8 cellular contexts compared by ENCODE assay signal in the genomic region with DNA sequence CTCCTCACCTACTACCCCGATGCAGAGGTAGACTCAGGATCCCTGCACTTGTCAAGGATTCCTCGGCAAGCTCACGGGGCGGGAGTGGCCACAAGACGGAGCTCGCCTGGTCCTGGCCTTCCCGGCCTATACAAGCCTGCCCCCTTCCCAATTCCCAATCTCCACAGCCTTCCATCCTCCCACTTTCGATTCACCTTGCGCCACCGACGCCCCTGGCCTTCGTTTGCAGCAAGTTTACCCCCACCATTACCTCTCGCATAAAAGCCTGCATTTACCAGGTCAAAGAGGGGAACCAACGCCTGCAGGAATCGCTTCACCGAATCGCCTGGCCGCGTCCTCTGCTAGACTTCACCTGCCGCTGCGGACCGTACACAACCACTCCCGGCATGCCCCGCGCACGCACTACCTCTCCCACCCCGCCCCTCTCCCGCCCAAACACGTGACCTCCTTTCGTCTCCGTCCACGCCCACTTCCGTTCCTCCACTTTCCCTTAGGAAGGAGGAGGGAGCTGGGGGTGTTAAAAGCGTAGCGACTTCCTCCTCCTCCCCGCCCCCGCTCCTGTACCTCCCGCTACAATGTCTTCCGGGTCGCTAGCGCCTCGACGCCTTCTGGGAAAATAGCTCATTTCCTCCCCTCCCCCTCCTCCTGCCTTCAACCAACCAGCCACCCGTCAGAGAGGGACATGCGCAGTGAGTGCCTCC. TPM values are rescaled to one million over a fixed set of nuclear protein-coding genes. Genes with fewer than 3 reads are reported as not detected.
DNase-seq lines count a peak whose midpoint lies in the region; ATAC-seq, FAIRE-seq and TF ChIP-seq lines count a peak whose summit lies in the region.

Gene ORC4 (minus strand): TSS at position 380 of the 701 bp plus-strand sequence. CDS start 44,779 bp downstream, outside the sequence.

- in situ Hi-C loops in HepG2 (cut with HindIII; ENCODE audit: extremely low pct_ligation_motif_present, low pct_unique_long_range_greater_than_20kb): no loop called here

- peak; percentile 94 to 99 for TF ChIP-seq POLR2A in HepG2 (IDR thresholded peaks at IDR 0.05; ENCODE audit: insufficient read depth in 1 of 2, low read depth in 2 of 2, low read length in 2 of 2)

- H3K36me3 Mint-ChIP-seq in CD4-positive, alpha-beta T cell (ENCODE audit: low read depth): peaks cover 34% of the 10 kb centered on the region

- H3K36me3 ChIP-seq in HepG2 (replicated peaks in 1 of 2; ENCODE audit: control insufficient read depth in 1 of 2, insufficient read depth in 2 of 2, low read length in 2 of 2): peaks cover 0 to 5% of the 10 kb centered on the region in 2 experiments; a peak in 1 of 5 replicates

- POLR2A ChIA-PET in CD4-positive, alpha-beta T cell (lab: Charles Lee): interaction anchor here (0.6 to 5.4 kb wide), 24 partner anchors 9 to 1567 kb away, joined by 3 to 106 read pairs (median 4); partner anchors contain the start of genes EPC2, KIF5C and MMADHC
- POLR2A ChIA-PET in HepG2 (lab: Yijun Ruan, JAX): interaction anchor here (0.6 to 2.1 kb wide), 35 partner anchors 9 to 1567 kb away, joined by 3 to 25 read pairs (median 4); partner anchors contain the start of genes ACVR2A and MMADHC

- WGBS in HepG2 (ENCODE audit: low lambda C conversion rate): under 1% methylated on average over 44 of the region's 45 CpGs

- H3K4me3 ChIP-seq in HepG2 (replicated peaks in 1 of 3; ENCODE audit: insufficient read depth in 1 of 3, low read depth in 2 of 3, low read length in 3 of 3): peak within 1 kb of the TSS; percentile 88 to 97 (median 93)

- peak within 1 kb of the TSS; percentile 86 for H3K27ac ChIP-seq in CD4-positive, alpha-beta T cell (ENCODE audit: low read depth, low read length)
- peak within 1 kb of the TSS; percentile 82 for H3K27ac ChIP-seq in HepG2 (ENCODE audit: extremely low read length, insufficient read depth, low read length)

- TF ChIP-seq EP300 in HepG2 (IDR thresholded peaks at IDR 0.05; ENCODE audit: low read depth in 2 of 2, low read length in 2 of 2): peak in 1 of 2 experiments; percentile 64; a peak in 1 of 4 replicates
- TF ChIP-seq EP300 in HepG2 (CRISPR knock-in tag; IDR thresholded peaks at IDR 0.05; ENCODE audit: borderline replicate concordance): peak; percentile 9; the same call in 1 of the 2 replicates

- H3K4me3 Mint-ChIP-seq in CD4-positive, alpha-beta T cell: peak within 1 kb of the TSS; percentile 93

- H4K20me1 ChIP-seq in HepG2 (ENCODE audit: insufficient read depth, low read length): peaks cover 31% of the 10 kb centered on the region

- peak; percentile 90 to 97 (median 96) for DNase-seq in CD4-positive, alpha-beta T cell
- DNase-seq in NCI-H774 (lab: John Stamatoyannopoulos, UW) (peak; percentile 99), dermis microvascular lymphatic vessel endothelial cell (ENCODE audit: low read depth in 2 of 2) (peak; percentile 98 to 100), HepG2 (ENCODE audit: low spot score) (peak; percentile 100)
- DNase-seq in activated CD4-positive, alpha-beta T cell treated with anti-CD3 and anti-CD28 coated beads, Interleukin-2, amount 50 U/mL, for 4 hours: peak; percentile 97 to 98
- peak; percentile 95 for DNase-seq in stimulated activated CD4-positive, alpha-beta T cell treated with anti-CD3 and anti-CD28 coated beads, Interleukin-4, amount 100 ng/mL, for 1 hour

- peak within 1 kb of the TSS; percentile 88 for H3K4me2 ChIP-seq in HepG2 (ENCODE audit: low read depth, low read length)

- no peaks in the 10 kb centered on the region for H3K27me3 Mint-ChIP-seq in CD4-positive, alpha-beta T cell

- peak within 1 kb of the TSS; percentile 87 for H3K27ac Mint-ChIP-seq in CD4-positive, alpha-beta T cell

- intact Hi-C loops in CD4-positive, alpha-beta T cell (cut with DNase I, micrococcal nuclease): loop anchor here (1.0 to 10.0 kb wide), 7 partner anchors 173 to 1567 kb away; partner anchors contain the start of genes KIF5C (in 2 of the 2), ACVR2A (in 1 of the 2) and MMADHC (in 1 of the 2)
- intact Hi-C loops in HepG2 (cut with micrococcal nuclease; ENCODE audit: unreplicated experiment): loop anchor here (1.0 to 5.0 kb wide), 7 partner anchors 94 to 1567 kb away; partner anchors contain the start of genes EPC2 and MMADHC

- H3K9me3 Mint-ChIP-seq in CD4-positive, alpha-beta T cell: no peaks in the 10 kb centered on the region

- peak; percentile 84 for FAIRE-seq in HepG2 (lab: Jason Lieb, UNC)

- peak within 1 kb of the TSS; percentile 88 for H3K9ac ChIP-seq in HepG2 (ENCODE audit: insufficient read depth, low read depth, low read length)

- H3K9me3 ChIP-seq in CD4-positive, alpha-beta T cell (ENCODE audit: control insufficient read depth, low read length): no peaks in the 10 kb centered on the region
- no peaks in the 10 kb centered on the region for H3K9me3 ChIP-seq in HepG2 (ENCODE audit: low read length)

- ATAC-seq in CD4-positive, alpha-beta T cell (ENCODE audit: poor library complexity): peak; percentile 89
- peak; percentile 82 for ATAC-seq in GM19397 (IDR thresholded peaks at IDR 0.05; ENCODE audit: unreplicated experiment)
- peak; percentile 75 for ATAC-seq in HG03571 (IDR thresholded peaks at IDR 0.05; ENCODE audit: unreplicated experiment)
- peak; percentile 89 for ATAC-seq in HepG2

- CTCF ChIA-PET in CD4-positive, alpha-beta T cell (lab: Charles Lee): interaction anchor here (0.8 to 1.9 kb wide), 3 partner anchors 9 to 489 kb away, joined by 3 to 9 read pairs (median 7); no protein-coding TSS in a partner anchor
- CTCF ChIA-PET in HepG2 (lab: Yijun Ruan, JAX; ENCODE audit: low intra/inter-chr PET ratio, low total read pairs): interaction anchor here (1.0 kb wide), 1 partner anchor 83 kb away, joined by 3 read pairs; no protein-coding TSS in a partner anchor

- BruUV-seq in HepG2 (replicated peaks; lab: Mats Ljungman, UMichigan): no TSS peak

- peak within 1 kb of the TSS; percentile 48 for H2AFZ ChIP-seq in HepG2 (ENCODE audit: low read length)

- peaks cover 57% of the 10 kb centered on the region for H3K4me1 ChIP-seq in HepG2 (ENCODE audit: insufficient read depth, low read length)

- peak; percentile 79; the same call in 1 of the 2 replicates for TF ChIP-seq RAD21 in HepG2 (CRISPR knock-in tag; IDR thresholded peaks at IDR 0.05)

- H3K27me3 ChIP-seq in CD4-positive, alpha-beta T cell (ENCODE audit: control insufficient read depth, insufficient read depth, low read length): no peaks in the 10 kb centered on the region
- H3K27me3 ChIP-seq in HepG2 (ENCODE audit: control insufficient read depth in 1 of 2, insufficient read depth in 2 of 2, low read length in 2 of 2): peaks cover 0 to 6% of the 10 kb centered on the region in 2 experiments; a peak in 1 of 5 replicates

- peaks cover 93% of the 10 kb centered on the region for H3K79me2 ChIP-seq in HepG2 (ENCODE audit: insufficient read depth, low read length)

- peaks cover 81% of the 10 kb centered on the region for H3K4me1 Mint-ChIP-seq in CD4-positive, alpha-beta T cell (ENCODE audit: low read depth)

- no peak for TF ChIP-seq CTCF in CD4-positive, alpha-beta T cell (IDR thresholded peaks at IDR 0.05)
- TF ChIP-seq CTCF in HepG2 (CRISPR knock-in tag; IDR thresholded peaks at IDR 0.05): peak; percentile 89

TF ChIP-seq in HepG2, 621 proteins besides CTCF, POLR2A, EP300 and RAD21 (continues in another document):
- TF ChIP-seq BRCA1 (CRISPR knock-in tag; IDR thresholded peaks at IDR 0.05) (peak; percentile 76; the same call in 1 of the 2 replicates), SP140L (CRISPR knock-in tag; IDR thresholded peaks at IDR 0.05; ENCODE audit: borderline replicate concordance) (peak; percentile 84; the same call in 1 of the 2 replicates), ZNF124 (CRISPR knock-in tag; IDR thresholded peaks at IDR 0.05) (peak; percentile 88), ZNF775 (CRISPR knock-in tag; IDR thresholded peaks at IDR 0.05; ENCODE audit: borderline replicate concordance) (peak; percentile 28; the same call in 1 of the 2 replicates)
- TF ChIP-seq, protein P1, sequence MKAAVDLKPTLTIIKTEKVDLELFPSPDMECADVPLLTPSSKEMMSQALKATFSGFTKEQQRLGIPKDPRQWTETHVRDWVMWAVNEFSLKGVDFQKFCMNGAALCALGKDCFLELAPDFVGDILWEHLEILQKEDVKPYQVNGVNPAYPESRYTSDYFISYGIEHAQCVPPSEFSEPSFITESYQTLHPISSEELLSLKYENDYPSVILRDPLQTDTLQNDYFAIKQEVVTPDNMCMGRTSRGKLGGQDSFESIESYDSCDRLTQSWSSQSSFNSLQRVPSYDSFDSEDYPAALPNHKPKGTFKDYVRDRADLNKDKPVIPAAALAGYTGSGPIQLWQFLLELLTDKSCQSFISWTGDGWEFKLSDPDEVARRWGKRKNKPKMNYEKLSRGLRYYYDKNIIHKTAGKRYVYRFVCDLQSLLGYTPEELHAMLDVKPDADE (CRISPR knock-in tag; IDR thresholded peaks at IDR 0.05): peak; percentile 44; the same call in 1 of the 2 replicates

RNA-seq across cellular contexts. Expression of gene ORC4, which starts in this region (rescaled TPM):
- total RNA-seq in CD4-positive, alpha-beta T cell: 10 to 100 TPM; 29.4 to 33.9 TPM
- total RNA-seq in dermis microvascular lymphatic vessel endothelial cell: 18.5 and 19.3 TPM in 2 replicates
- total RNA-seq in HepG2 (2016; rRNA removed; fragmentation: Illumina TruSeq; extraction: Trizol): 84.8 and 135 TPM in 2 replicates
- total RNA-seq in HepG2 (2016; cell fraction: cytosol; rRNA removed; fragmentation: Illumina TruSeq; extraction: Trizol; ENCODE audit: low read depth): 78.0 and 80.0 TPM in 2 replicates
- total RNA-seq in HepG2 (2016; cell fraction: insoluble cytoplasmic fraction; rRNA removed; fragmentation: Illumina TruSeq; extraction: Trizol): 78.3 and 142 TPM in 2 replicates
- total RNA-seq in HepG2 (2016; cell fraction: membrane; rRNA removed; fragmentation: Illumina TruSeq; extraction: Trizol): 42.7 and 44.3 TPM in 2 replicates
- total RNA-seq in HepG2 (2016; cell fraction: nucleus; rRNA removed; fragmentation: Illumina TruSeq; extraction: Trizol): 69.9 and 72.4 TPM in 2 replicates
- polyA plus RNA-seq in HepG2 (2011; rRNA removed): 26.4 and 28.6 TPM in 2 replicates
- polyA plus RNA-seq in HepG2 (2011; cell fraction: cytosol; rRNA removed): 19.7 and 32.1 TPM in 2 replicates
- 18.3 and 19.1 TPM in 2 replicates for polyA plus RNA-seq in HepG2 (2011; cell fraction: nucleus; rRNA removed)
- polyA plus RNA-seq in HepG2 (2012): 33.2 and 53.6 TPM in 2 replicates
- 11.5 and 11.9 TPM in 2 replicates for polyA plus RNA-seq in HepG2 (2016; cell fraction: cytosol; fragmentation: Illumina TruSeq; extraction: Trizol; ENCODE audit: low read depth)
- polyA plus RNA-seq in HepG2 (2016; cell fraction: insoluble cytoplasmic fraction; fragmentation: Illumina TruSeq; extraction: Trizol; ENCODE audit: low read depth): 103 and 106 TPM in 2 replicates
- polyA plus RNA-seq in HepG2 (2016; cell fraction: membrane; fragmentation: Illumina TruSeq; extraction: Trizol; ENCODE audit: low read depth): 13.1 and 13.3 TPM in 2 replicates
- 46.6 and 57.0 TPM in 2 replicates for polyA plus RNA-seq in HepG2 (2016; cell fraction: nucleus; fragmentation: Illumina TruSeq; extraction: Trizol; ENCODE audit: insufficient read depth, low read depth)
- polyA minus RNA-seq in HepG2 (2011; rRNA and poly(A)+ RNA removed; ENCODE audit: low replicate concordance): 16.1 and 20.2 TPM in 2 replicates
- polyA minus RNA-seq in HepG2 (2011; cell fraction: cytosol; rRNA and poly(A)+ RNA removed): 34.1 and 44.2 TPM in 2 replicates
- 145 and 169 TPM in 2 replicates for polyA minus RNA-seq in HepG2 (2011; cell fraction: nucleus; rRNA and poly(A)+ RNA removed)

Comparison
In these comparisons a context has a peak if more than half of its experiments do, and no peak if none do; other contexts are left out.
1. Peak in every context shown above with its lines: DNase-seq, ATAC-seq, H3K4me3 ChIP-seq and H3K27ac ChIP-seq.